ENCODE assay signal across 2 cellular contexts in genomic region chr7:140201393-140201792, GRCh38.
TF ChIP-seq lines count a peak whose summit lies in the region.

No MANE protein-coding gene starts in this region.

TF ChIP-seq in HepG2, 621 proteins besides CTCF, POLR2A, EP300 and RAD21 (continues in another document):
- TF ChIP-seq REST (IDR thresholded peaks at IDR 0.05; ENCODE audit: borderline replicate concordance in 1 of 2, low read depth in 1 of 2, low read length in 2 of 2) (peak; percentile 19 to 87), NPAS2 (CRISPR knock-in tag; IDR thresholded peaks at IDR 0.05; ENCODE audit: borderline replicate concordance) (no peak), KDM1A (CRISPR knock-in tag; IDR thresholded peaks at IDR 0.05) (no peak), THAP8 (CRISPR knock-in tag; IDR thresholded peaks at IDR 0.05; ENCODE audit: borderline replicate concordance) (no peak), FOXA3 (CRISPR knock-in tag; IDR thresholded peaks at IDR 0.05) (no peak), ZFP82 (CRISPR knock-in tag; IDR thresholded peaks at IDR 0.05; ENCODE audit: borderline replicate concordance) (no peak), TSC22D2 (CRISPR knock-in tag; IDR thresholded peaks at IDR 0.05; ENCODE audit: borderline replicate concordance) (no peak), MAFF (IDR thresholded peaks at IDR 0.05; ENCODE audit: low read depth, low read length) (no peak), POLR2AphosphoS2 (IDR thresholded peaks at IDR 0.05; ENCODE audit: low read depth, low read length) (no peak), CAMTA2 (CRISPR knock-in tag; IDR thresholded peaks at IDR 0.05; ENCODE audit: borderline replicate concordance) (no peak), MED1 (CRISPR knock-in tag; IDR thresholded peaks at IDR 0.05) (no peak), IRF9 (CRISPR knock-in tag; IDR thresholded peaks at IDR 0.05; ENCODE audit: borderline replicate concordance) (no peak), MIER2 (CRISPR knock-in tag; IDR thresholded peaks at IDR 0.05) (peak; percentile 82), ZFYVE20 (CRISPR knock-in tag; IDR thresholded peaks at IDR 0.05; ENCODE audit: borderline replicate concordance, low read depth) (no peak)
- TF ChIP-seq, protein P1, sequence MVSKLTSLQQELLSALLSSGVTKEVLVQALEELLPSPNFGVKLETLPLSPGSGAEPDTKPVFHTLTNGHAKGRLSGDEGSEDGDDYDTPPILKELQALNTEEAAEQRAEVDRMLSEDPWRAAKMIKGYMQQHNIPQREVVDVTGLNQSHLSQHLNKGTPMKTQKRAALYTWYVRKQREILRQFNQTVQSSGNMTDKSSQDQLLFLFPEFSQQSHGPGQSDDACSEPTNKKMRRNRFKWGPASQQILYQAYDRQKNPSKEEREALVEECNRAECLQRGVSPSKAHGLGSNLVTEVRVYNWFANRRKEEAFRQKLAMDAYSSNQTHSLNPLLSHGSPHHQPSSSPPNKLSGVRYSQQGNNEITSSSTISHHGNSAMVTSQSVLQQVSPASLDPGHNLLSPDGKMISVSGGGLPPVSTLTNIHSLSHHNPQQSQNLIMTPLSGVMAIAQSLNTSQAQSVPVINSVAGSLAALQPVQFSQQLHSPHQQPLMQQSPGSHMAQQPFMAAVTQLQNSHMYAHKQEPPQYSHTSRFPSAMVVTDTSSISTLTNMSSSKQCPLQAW (CRISPR knock-in tag; IDR thresholded peaks at IDR 0.05): no peak
- TF ChIP-seq, protein P2, sequence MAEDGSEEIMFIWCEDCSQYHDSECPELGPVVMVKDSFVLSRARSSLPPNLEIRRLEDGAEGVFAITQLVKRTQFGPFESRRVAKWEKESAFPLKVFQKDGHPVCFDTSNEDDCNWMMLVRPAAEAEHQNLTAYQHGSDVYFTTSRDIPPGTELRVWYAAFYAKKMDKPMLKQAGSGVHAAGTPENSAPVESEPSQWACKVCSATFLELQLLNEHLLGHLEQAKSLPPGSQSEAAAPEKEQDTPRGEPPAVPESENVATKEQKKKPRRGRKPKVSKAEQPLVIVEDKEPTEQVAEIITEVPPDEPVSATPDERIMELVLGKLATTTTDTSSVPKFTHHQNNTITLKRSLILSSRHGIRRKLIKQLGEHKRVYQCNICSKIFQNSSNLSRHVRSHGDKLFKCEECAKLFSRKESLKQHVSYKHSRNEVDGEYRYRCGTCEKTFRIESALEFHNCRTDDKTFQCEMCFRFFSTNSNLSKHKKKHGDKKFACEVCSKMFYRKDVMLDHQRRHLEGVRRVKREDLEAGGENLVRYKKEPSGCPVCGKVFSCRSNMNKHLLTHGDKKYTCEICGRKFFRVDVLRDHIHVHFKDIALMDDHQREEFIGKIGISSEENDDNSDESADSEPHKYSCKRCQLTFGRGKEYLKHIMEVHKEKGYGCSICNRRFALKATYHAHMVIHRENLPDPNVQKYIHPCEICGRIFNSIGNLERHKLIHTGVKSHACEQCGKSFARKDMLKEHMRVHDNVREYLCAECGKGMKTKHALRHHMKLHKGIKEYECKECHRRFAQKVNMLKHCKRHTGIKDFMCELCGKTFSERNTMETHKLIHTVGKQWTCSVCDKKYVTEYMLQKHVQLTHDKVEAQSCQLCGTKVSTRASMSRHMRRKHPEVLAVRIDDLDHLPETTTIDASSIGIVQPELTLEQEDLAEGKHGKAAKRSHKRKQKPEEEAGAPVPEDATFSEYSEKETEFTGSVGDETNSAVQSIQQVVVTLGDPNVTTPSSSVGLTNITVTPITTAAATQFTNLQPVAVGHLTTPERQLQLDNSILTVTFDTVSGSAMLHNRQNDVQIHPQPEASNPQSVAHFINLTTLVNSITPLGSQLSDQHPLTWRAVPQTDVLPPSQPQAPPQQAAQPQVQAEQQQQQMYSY (CRISPR knock-in tag; IDR thresholded peaks at IDR 0.05): no peak

TF ChIP-seq in PFSK-1, 5 proteins besides CTCF, POLR2A, EP300 and RAD21 (continued from another document):
- TF ChIP-seq REST (IDR thresholded peaks at IDR 0.05; ENCODE audit: insufficient read depth in 1 of 2, low read depth in 2 of 2, low read length in 2 of 2) (peak; percentile 57 to 84; a peak in 2 of 4 replicates), TAF1 (IDR thresholded peaks at IDR 0.05; ENCODE audit: borderline replicate concordance, insufficient read depth, low read length) (no peak)
